In genomic region chr2:64341461-64341860, GRCh38 we compare ENCODE assay signal across 16 cellular contexts.
DNase-seq lines count a peak whose midpoint lies in the region; TF ChIP-seq lines count a peak whose summit lies in the region.
"Had no signal": no experiment of that assay in that cellular context is flagged by ENCODE, and none has a peak within 500 bp of the region (broad histone marks: within the 10 kb centered on the region; RNA-seq: fewer than 3 reads in every experiment).

No MANE protein-coding gene starts in this region.

- H4K91ac ChIP-seq in neuronal stem cell (ENCODE audit: low read depth, low read length, poor library complexity), result no peak overlapping the region

- no peaks in the 10 kb centered on the region for H3K36me3 ChIP-seq in WERI-Rb-1
- no peaks in the 10 kb centered on the region for H3K36me3 ChIP-seq in neuronal stem cell (replicated peaks in 1 of 2; ENCODE audit: control insufficient read depth in 2 of 2, insufficient read depth in 2 of 2, low read length in 2 of 2)
- H3K36me3 ChIP-seq in testis (ENCODE audit: low read depth, missing control alignments), result no peaks in the 10 kb centered on the region
- H3K36me3 ChIP-seq: BLaER1 treated with 17β-estradiol and CSF1 and Interleukin-3, amounts not matched to agents 10 nM and 100 nM had no signal

- no peaks in the 10 kb centered on the region for H3K79me1 ChIP-seq in neuronal stem cell (ENCODE audit: low read depth, low read length)

- no CpG with 5 or more reads among the region's 6 CpGs for WGBS in neuronal stem cell (ENCODE audit: extremely low coverage in 2 of 2, insufficient read length in 2 of 2, insufficient replicate concordance in 1 of 2), 2 donors
- WGBS in testis, 2 donors, result 39 to 56% methylated on average over 6 of the region's 6 CpGs

- TF ChIP-seq CTCF in WERI-Rb-1 (IDR thresholded peaks at IDR 0.05; ENCODE audit: low read depth, low read length) (no peak), testis (IDR thresholded peaks at IDR 0.05) (no peak)

- no peak for TF ChIP-seq POLR2A in testis (IDR thresholded peaks at IDR 0.05)

- no peak for DNase-seq in WERI-Rb-1
- DNase-seq in neuronal stem cell (ENCODE audit: low spot score), result no peak
- peak; percentile 81 for DNase-seq in testis
- no peak for DNase-seq in NCI-H1694 (lab: John Stamatoyannopoulos, UW)
- DNase-seq in NCI-H2107 treated with DMSO at 0.1 percent for 48 hours (lab: John Stamatoyannopoulos, UW; ENCODE audit: unreplicated experiment), result no peak
- DNase-seq: AML-193; Caco-2; Calu3; CD4-positive, alpha-beta T cell; CD8-positive, alpha-beta T cell; DMS79 treated with DMSO at 0.1 percent for 48 hours; GF-D8 had no signal

- H2BK5ac ChIP-seq in neuronal stem cell (ENCODE audit: low read length), result no peak overlapping the region

- no peak overlapping the region for H3K9ac ChIP-seq in neuronal stem cell (ENCODE audit: low read depth, low read length, poor library complexity)
- H3K9ac ChIP-seq: BLaER1 treated with 17β-estradiol and CSF1 and Interleukin-3, amounts not matched to agents 10 nM and 100 nM had no signal

- intact Hi-C loops in testis (cut with DNase I; ENCODE audit: low total_unique reads), result no loop called here

- H3K14ac ChIP-seq in neuronal stem cell (ENCODE audit: low read length), result no peak overlapping the region

- no peak overlapping the region for H4K8ac ChIP-seq in neuronal stem cell (ENCODE audit: low read depth, low read length)

- H3K18ac ChIP-seq in neuronal stem cell (ENCODE audit: low read length), result peak overlapping the region; percentile 40

- no peak overlapping the region for H3K4me2 ChIP-seq in neuronal stem cell (ENCODE audit: insufficient read depth, low read length, poor library complexity, severe bottlenecking)
- H3K4me2 ChIP-seq: A549; BLaER1 treated with 17β-estradiol and CSF1 and Interleukin-3, amounts not matched to agents 10 nM and 100 nM had no signal

- H3K4me3 ChIP-seq in WERI-Rb-1 (ENCODE audit: low read depth, low read length) (no peak overlapping the region), neuronal stem cell (ENCODE audit: low read length in 2 of 2) (no peak overlapping the region), testis (no peak overlapping the region)
- H3K4me3 ChIP-seq: A549; BLaER1 treated with 17β-estradiol and CSF1 and Interleukin-3, amounts not matched to agents 10 nM and 100 nM had no signal

- no peaks in the 10 kb centered on the region for H3K9me3 ChIP-seq in WERI-Rb-1 (ENCODE audit: severe bottlenecking)
- no peaks in the 10 kb centered on the region for H3K9me3 ChIP-seq in neuronal stem cell (replicated peaks in 1 of 2; ENCODE audit: control insufficient read depth in 2 of 2, insufficient read depth in 1 of 2, low read depth in 1 of 2, low read length in 2 of 2)
- no peaks in the 10 kb centered on the region for H3K9me3 ChIP-seq in testis
- H3K9me3 ChIP-seq: A549, Caco-2 had no signal

- H2BK12ac ChIP-seq in neuronal stem cell (ENCODE audit: low read length), result no peak overlapping the region

- H3K27me3 ChIP-seq in WERI-Rb-1 (ENCODE audit: insufficient read depth, low read depth, severe bottlenecking) (no peaks in the 10 kb centered on the region), neuronal stem cell (ENCODE audit: control insufficient read depth in 3 of 3, insufficient read depth in 3 of 3, low read depth in 1 of 3, low read length in 3 of 3) (no peaks in the 10 kb centered on the region), testis (no peaks in the 10 kb centered on the region)
- H3K27me3 ChIP-seq: BLaER1 treated with 17β-estradiol and CSF1 and Interleukin-3, amounts not matched to agents 10 nM and 100 nM had no signal

- no peak overlapping the region for H2BK15ac ChIP-seq in neuronal stem cell (ENCODE audit: low read length)

- no peak overlapping the region for H3K23ac ChIP-seq in neuronal stem cell (ENCODE audit: low read depth, low read length, poor library complexity)

- no peak overlapping the region for H2AFZ ChIP-seq in neuronal stem cell (ENCODE audit: low read length)

- H3K4ac ChIP-seq in neuronal stem cell (ENCODE audit: low read length), result no peak overlapping the region

- H3K27ac ChIP-seq in WERI-Rb-1 (peak overlapping the region; percentile 43), neuronal stem cell (replicated peaks; ENCODE audit: low read length) (no peak overlapping the region), testis (peak overlapping the region in 1 of 2 donors; percentile 41)
- H3K27ac ChIP-seq: 22Rv1; A549; BLaER1 treated with 17β-estradiol and CSF1 and Interleukin-3, amounts not matched to agents 10 nM and 100 nM; C4-2B had no signal

- H2AK5ac ChIP-seq in neuronal stem cell (ENCODE audit: low read depth, low read length), result no peak overlapping the region

- no peak overlapping the region for H2BK120ac ChIP-seq in neuronal stem cell (ENCODE audit: low read depth, low read length)

- H3K4me1 ChIP-seq in neuronal stem cell (ENCODE audit: control insufficient read depth in 2 of 2, insufficient read depth in 1 of 2, low read depth in 1 of 2, low read length in 2 of 2), result peaks cover 2 to 3% of the 10 kb centered on the region in 2 donors
- peaks cover 10% of the 10 kb centered on the region for H3K4me1 ChIP-seq in testis
- H3K4me1 ChIP-seq: BLaER1 treated with 17β-estradiol and CSF1 and Interleukin-3, amounts not matched to agents 10 nM and 100 nM; Caco-2 had no signal
